In the genomic region with DNA sequence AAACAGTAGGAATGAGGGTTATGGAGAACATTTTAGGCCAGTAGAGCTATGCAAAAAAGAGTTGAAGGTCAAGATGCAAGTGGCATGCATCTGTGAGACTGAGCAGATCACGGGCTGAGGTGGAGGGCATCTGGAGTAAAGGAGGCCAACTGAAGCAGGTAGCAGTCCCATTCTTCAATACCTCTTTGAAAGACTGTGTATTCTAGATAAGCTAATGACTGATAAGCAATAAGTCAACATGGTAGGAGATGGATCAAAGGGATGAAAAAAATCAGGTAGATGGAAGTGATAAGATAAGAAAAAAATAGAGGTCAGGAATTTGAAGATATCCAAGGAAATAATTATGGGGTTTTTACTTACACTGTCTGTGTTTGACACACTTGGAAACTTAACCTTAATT, we compare ENCODE assay signal across 1 cellular context.
TF ChIP-seq lines count a peak whose summit lies in the region.

No MANE protein-coding gene starts in this region.

TF ChIP-seq in HepG2, 621 proteins besides CTCF, POLR2A, EP300 and RAD21 (continued from another document and continues in another):
- TF ChIP-seq, protein P1, sequence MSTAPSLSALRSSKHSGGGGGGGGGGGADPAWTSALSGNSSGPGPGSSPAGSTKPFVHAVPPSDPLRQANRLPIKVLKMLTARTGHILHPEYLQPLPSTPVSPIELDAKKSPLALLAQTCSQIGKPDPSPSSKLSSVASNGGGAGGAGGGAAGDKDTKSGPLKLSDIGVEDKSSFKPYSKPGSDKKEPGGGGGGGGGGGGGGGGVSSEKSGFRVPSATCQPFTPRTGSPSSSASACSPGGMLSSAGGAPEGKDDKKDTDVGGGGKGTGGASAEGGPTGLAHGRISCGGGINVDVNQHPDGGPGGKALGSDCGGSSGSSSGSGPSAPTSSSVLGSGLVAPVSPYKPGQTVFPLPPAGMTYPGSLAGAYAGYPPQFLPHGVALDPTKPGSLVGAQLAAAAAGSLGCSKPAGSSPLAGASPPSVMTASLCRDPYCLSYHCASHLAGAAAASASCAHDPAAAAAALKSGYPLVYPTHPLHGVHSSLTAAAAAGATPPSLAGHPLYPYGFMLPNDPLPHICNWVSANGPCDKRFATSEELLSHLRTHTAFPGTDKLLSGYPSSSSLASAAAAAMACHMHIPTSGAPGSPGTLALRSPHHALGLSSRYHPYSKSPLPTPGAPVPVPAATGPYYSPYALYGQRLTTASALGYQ (CRISPR knock-in tag; IDR thresholded peaks at IDR 0.05), result peak; percentile 89
- TF ChIP-seq ZNF468 (CRISPR knock-in tag; IDR thresholded peaks at IDR 0.05), result no peak
- TF ChIP-seq, protein P2, sequence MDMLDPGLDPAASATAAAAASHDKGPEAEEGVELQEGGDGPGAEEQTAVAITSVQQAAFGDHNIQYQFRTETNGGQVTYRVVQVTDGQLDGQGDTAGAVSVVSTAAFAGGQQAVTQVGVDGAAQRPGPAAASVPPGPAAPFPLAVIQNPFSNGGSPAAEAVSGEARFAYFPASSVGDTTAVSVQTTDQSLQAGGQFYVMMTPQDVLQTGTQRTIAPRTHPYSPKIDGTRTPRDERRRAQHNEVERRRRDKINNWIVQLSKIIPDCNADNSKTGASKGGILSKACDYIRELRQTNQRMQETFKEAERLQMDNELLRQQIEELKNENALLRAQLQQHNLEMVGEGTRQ (IDR thresholded peaks at IDR 0.05; ENCODE audit: low read depth, low read length), result no peak
- TF ChIP-seq, protein P2 (CRISPR knock-in tag; IDR thresholded peaks at IDR 0.05; ENCODE audit: borderline replicate concordance), result no peak
- 0 out of 2 replicates have a peak, but pooled peaks have one; percentile 57 for TF ChIP-seq GFI1 (CRISPR knock-in tag; IDR thresholded peaks at IDR 0.05; ENCODE audit: borderline replicate concordance)
- TF ChIP-seq, protein P3, sequence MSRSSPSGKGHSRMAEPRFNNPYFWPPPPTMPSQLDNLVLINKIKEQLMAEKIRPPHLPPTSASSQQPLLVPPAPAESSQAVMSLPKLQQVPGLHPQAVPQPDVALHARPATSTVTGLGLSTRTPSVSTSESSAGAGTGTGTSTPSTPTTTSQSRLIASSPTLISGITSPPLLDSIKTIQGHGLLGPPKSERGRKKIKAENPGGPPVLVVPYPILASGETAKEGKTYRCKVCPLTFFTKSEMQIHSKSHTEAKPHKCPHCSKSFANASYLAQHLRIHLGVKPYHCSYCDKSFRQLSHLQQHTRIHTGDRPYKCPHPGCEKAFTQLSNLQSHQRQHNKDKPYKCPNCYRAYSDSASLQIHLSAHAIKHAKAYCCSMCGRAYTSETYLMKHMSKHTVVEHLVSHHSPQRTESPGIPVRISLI (CRISPR knock-in tag; IDR thresholded peaks at IDR 0.05; ENCODE audit: borderline replicate concordance), result peak; percentile 84
- TF ChIP-seq RELA (CRISPR knock-in tag; IDR thresholded peaks at IDR 0.05), result no peak
- no peak for TF ChIP-seq ZIK1 (CRISPR knock-in tag; IDR thresholded peaks at IDR 0.05; ENCODE audit: borderline replicate concordance, low read depth)
- TF ChIP-seq PPARG (CRISPR knock-in tag; conservative IDR thresholded peaks at IDR 0.05), result peak; percentile 72; the same call in 1 of the 2 replicates
- no peak; the same call in 1 of the 2 replicates for TF ChIP-seq NR2F2 (IDR thresholded peaks at IDR 0.05; ENCODE audit: borderline replicate concordance, low read depth)
- peak; percentile 92 for TF ChIP-seq TCF7L2 (IDR thresholded peaks at IDR 0.05; ENCODE audit: low read depth, low read length)
- TF ChIP-seq HDAC2 (CRISPR knock-in tag; IDR thresholded peaks at IDR 0.05), result peak; percentile 60; the same call in 1 of the 2 replicates
- no peak for TF ChIP-seq ZNF331 (CRISPR knock-in tag; IDR thresholded peaks at IDR 0.05)
- TF ChIP-seq FOXA1 (IDR thresholded peaks at IDR 0.05), result no peak
- peak; percentile 91 for TF ChIP-seq FOXA1 (CRISPR knock-in tag; IDR thresholded peaks at IDR 0.05)
- TF ChIP-seq SAFB2 (CRISPR knock-in tag; IDR thresholded peaks at IDR 0.05; ENCODE audit: borderline replicate concordance, low read depth), result no peak
- no peak for TF ChIP-seq SOX6 (IDR thresholded peaks at IDR 0.05)
- peak; percentile 70 for TF ChIP-seq SOX6 (CRISPR knock-in tag; IDR thresholded peaks at IDR 0.05)
- TF ChIP-seq TBX3 (IDR thresholded peaks at IDR 0.05; ENCODE audit: borderline replicate concordance), result peak; percentile 52; the same call in 1 of the 2 replicates
- TF ChIP-seq HHEX (CRISPR knock-in tag; IDR thresholded peaks at IDR 0.05), result peak; percentile 89
- peak; percentile 77; the same call in 1 of the 2 replicates for TF ChIP-seq KDM1A (CRISPR knock-in tag; IDR thresholded peaks at IDR 0.05)
- peak; percentile 91 for TF ChIP-seq TCF7 (IDR thresholded peaks at IDR 0.05; ENCODE audit: low read depth)
- no peak for TF ChIP-seq SATB2 (CRISPR knock-in tag; IDR thresholded peaks at IDR 0.05)
- TF ChIP-seq, protein P4, sequence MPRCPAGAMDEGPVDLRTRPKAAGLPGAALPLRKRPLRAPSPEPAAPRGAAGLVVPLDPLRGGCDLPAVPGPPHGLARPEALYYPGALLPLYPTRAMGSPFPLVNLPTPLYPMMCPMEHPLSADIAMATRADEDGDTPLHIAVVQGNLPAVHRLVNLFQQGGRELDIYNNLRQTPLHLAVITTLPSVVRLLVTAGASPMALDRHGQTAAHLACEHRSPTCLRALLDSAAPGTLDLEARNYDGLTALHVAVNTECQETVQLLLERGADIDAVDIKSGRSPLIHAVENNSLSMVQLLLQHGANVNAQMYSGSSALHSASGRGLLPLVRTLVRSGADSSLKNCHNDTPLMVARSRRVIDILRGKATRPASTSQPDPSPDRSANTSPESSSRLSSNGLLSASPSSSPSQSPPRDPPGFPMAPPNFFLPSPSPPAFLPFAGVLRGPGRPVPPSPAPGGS (CRISPR knock-in tag; IDR thresholded peaks at IDR 0.05), result no peak
- TF ChIP-seq SOX5 (CRISPR knock-in tag; IDR thresholded peaks at IDR 0.05; ENCODE audit: borderline replicate concordance), result peak; percentile 84; the same call in 1 of the 2 replicates
- 0 out of 2 replicates have a peak, but pooled peaks have one; percentile 15 for TF ChIP-seq FOSL2 (CRISPR knock-in tag; IDR thresholded peaks at IDR 0.05)
- TF ChIP-seq, protein P5, sequence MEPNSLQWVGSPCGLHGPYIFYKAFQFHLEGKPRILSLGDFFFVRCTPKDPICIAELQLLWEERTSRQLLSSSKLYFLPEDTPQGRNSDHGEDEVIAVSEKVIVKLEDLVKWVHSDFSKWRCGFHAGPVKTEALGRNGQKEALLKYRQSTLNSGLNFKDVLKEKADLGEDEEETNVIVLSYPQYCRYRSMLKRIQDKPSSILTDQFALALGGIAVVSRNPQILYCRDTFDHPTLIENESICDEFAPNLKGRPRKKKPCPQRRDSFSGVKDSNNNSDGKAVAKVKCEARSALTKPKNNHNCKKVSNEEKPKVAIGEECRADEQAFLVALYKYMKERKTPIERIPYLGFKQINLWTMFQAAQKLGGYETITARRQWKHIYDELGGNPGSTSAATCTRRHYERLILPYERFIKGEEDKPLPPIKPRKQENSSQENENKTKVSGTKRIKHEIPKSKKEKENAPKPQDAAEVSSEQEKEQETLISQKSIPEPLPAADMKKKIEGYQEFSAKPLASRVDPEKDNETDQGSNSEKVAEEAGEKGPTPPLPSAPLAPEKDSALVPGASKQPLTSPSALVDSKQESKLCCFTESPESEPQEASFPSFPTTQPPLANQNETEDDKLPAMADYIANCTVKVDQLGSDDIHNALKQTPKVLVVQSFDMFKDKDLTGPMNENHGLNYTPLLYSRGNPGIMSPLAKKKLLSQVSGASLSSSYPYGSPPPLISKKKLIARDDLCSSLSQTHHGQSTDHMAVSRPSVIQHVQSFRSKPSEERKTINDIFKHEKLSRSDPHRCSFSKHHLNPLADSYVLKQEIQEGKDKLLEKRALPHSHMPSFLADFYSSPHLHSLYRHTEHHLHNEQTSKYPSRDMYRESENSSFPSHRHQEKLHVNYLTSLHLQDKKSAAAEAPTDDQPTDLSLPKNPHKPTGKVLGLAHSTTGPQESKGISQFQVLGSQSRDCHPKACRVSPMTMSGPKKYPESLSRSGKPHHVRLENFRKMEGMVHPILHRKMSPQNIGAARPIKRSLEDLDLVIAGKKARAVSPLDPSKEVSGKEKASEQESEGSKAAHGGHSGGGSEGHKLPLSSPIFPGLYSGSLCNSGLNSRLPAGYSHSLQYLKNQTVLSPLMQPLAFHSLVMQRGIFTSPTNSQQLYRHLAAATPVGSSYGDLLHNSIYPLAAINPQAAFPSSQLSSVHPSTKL (CRISPR knock-in tag; IDR thresholded peaks at IDR 0.05), result peak; percentile 86
- TF ChIP-seq SPEN (CRISPR knock-in tag; IDR thresholded peaks at IDR 0.05; ENCODE audit: low read depth), result no peak
- no peak for TF ChIP-seq TEAD2 (CRISPR knock-in tag; IDR thresholded peaks at IDR 0.05)
- no peak for TF ChIP-seq ARNTL (CRISPR knock-in tag; IDR thresholded peaks at IDR 0.05)
- peak; percentile 66 for TF ChIP-seq NR2F6 (IDR thresholded peaks at IDR 0.05)
- 0 out of 2 replicates have a peak, but pooled peaks have one; percentile 35 for TF ChIP-seq NR2F6 (CRISPR knock-in tag; IDR thresholded peaks at IDR 0.05)
- TF ChIP-seq BCL6 (CRISPR knock-in tag; IDR thresholded peaks at IDR 0.05), result peak; percentile 83
- TF ChIP-seq, protein P6, sequence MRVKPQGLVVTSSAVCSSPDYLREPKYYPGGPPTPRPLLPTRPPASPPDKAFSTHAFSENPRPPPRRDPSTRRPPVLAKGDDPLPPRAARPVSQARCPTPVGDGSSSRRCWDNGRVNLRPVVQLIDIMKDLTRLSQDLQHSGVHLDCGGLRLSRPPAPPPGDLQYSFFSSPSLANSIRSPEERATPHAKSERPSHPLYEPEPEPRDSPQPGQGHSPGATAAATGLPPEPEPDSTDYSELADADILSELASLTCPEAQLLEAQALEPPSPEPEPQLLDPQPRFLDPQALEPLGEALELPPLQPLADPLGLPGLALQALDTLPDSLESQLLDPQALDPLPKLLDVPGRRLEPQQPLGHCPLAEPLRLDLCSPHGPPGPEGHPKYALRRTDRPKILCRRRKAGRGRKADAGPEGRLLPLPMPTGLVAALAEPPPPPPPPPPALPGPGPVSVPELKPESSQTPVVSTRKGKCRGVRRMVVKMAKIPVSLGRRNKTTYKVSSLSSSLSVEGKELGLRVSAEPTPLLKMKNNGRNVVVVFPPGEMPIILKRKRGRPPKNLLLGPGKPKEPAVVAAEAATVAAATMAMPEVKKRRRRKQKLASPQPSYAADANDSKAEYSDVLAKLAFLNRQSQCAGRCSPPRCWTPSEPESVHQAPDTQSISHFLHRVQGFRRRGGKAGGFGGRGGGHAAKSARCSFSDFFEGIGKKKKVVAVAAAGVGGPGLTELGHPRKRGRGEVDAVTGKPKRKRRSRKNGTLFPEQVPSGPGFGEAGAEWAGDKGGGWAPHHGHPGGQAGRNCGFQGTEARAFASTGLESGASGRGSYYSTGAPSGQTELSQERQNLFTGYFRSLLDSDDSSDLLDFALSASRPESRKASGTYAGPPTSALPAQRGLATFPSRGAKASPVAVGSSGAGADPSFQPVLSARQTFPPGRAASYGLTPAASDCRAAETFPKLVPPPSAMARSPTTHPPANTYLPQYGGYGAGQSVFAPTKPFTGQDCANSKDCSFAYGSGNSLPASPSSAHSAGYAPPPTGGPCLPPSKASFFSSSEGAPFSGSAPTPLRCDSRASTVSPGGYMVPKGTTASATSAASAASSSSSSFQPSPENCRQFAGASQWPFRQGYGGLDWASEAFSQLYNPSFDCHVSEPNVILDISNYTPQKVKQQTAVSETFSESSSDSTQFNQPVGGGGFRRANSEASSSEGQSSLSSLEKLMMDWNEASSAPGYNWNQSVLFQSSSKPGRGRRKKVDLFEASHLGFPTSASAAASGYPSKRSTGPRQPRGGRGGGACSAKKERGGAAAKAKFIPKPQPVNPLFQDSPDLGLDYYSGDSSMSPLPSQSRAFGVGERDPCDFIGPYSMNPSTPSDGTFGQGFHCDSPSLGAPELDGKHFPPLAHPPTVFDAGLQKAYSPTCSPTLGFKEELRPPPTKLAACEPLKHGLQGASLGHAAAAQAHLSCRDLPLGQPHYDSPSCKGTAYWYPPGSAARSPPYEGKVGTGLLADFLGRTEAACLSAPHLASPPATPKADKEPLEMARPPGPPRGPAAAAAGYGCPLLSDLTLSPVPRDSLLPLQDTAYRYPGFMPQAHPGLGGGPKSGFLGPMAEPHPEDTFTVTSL (CRISPR knock-in tag; IDR thresholded peaks at IDR 0.05; ENCODE audit: borderline replicate concordance), result 0 out of 2 replicates have a peak, but pooled peaks have one; percentile 17
- 0 out of 2 replicates have a peak, but pooled peaks have one; percentile 26 for TF ChIP-seq ZNF792 (CRISPR knock-in tag; IDR thresholded peaks at IDR 0.05)
- 0 out of 2 replicates have a peak, but pooled peaks have one; percentile 20 for TF ChIP-seq JUND (CRISPR knock-in tag; IDR thresholded peaks at IDR 0.05)
- no peak for TF ChIP-seq ZNF251 (CRISPR knock-in tag; IDR thresholded peaks at IDR 0.05)
- TF ChIP-seq GATAD2A (CRISPR knock-in tag; IDR thresholded peaks at IDR 0.05), result peak; percentile 74
- peak; percentile 24; the same call in 1 of the 2 replicates for TF ChIP-seq ONECUT2 (CRISPR knock-in tag; IDR thresholded peaks at IDR 0.05)
